In genomic region chr3:16064660-16065414, GRCh38 we compare ENCODE assay signal across 8 cellular contexts.
DNase-seq lines count a peak whose midpoint lies in the region; ATAC-seq and TF ChIP-seq lines count a peak whose summit lies in the region.
"Had no signal": no experiment of that assay in that cellular context is flagged by ENCODE, and none has a peak within 500 bp of the region (broad histone marks: within the 10 kb centered on the region; RNA-seq: fewer than 3 reads in every experiment).

No MANE protein-coding gene starts in this region.

- H3K4me3 Mint-ChIP-seq in CD8-positive, alpha-beta memory T cell, result no peak overlapping the region
- H3K4me3 Mint-ChIP-seq: dendritic cell treated with granulocyte-macrophage colony-stimulating factor and Interleukin-4, amounts not matched to agents 40 ng/mL and 50 ng/mL, for 4 days had no signal

- H3K27ac ChIP-seq in IMR-90 (ENCODE audit: insufficient read depth, low read length), result peak overlapping the region; percentile 91
- H3K27ac ChIP-seq in angular gyrus (ENCODE audit: low read depth, low read length), result peak overlapping the region; percentile 71
- H3K27ac ChIP-seq in hepatocyte, result peak overlapping the region; percentile 68
- H3K27ac ChIP-seq in stomach smooth muscle (ENCODE audit: low read length), result peak overlapping the region; percentile 53
- no peak overlapping the region for H3K27ac ChIP-seq in CD8-positive, alpha-beta memory T cell (ENCODE audit: low read depth, low read length)

- H3K4me2 ChIP-seq in IMR-90 (ENCODE audit: low read depth, low read length) (no peak overlapping the region; the same call in 1 of the 2 replicates), hepatocyte (no peak overlapping the region)

- H2AK5ac ChIP-seq in IMR-90 (ENCODE audit: low read depth, low read length), result peak overlapping the region; percentile 72

- 57% methylated on average over 2 of the region's 3 CpGs; no CpG with 5 or more reads in 1 of the 2 experiments for WGBS in IMR-90 (ENCODE audit: extremely low coverage in 2 of 2, insufficient read length in 1 of 2), 2 experiments
- WGBS in hepatocyte (ENCODE audit: low lambda C conversion rate, missing lambda C conversion rate), result 76% methylated on average over 3 of the region's 3 CpGs

- H2AFZ ChIP-seq in IMR-90 (replicated peaks; ENCODE audit: low read length, poor library complexity), result peak overlapping the region; percentile 36
- no peak overlapping the region for H2AFZ ChIP-seq in hepatocyte

- H4K20me1 ChIP-seq in IMR-90 (ENCODE audit: insufficient read depth, low read length), result no peaks in the 10 kb centered on the region
- H4K20me1 ChIP-seq in hepatocyte (ENCODE audit: insufficient read depth, poor library complexity, severe bottlenecking), result no peaks in the 10 kb centered on the region

- H4K8ac ChIP-seq in IMR-90 (ENCODE audit: low read depth in 2 of 2, low read length in 2 of 2), result peak overlapping the region; percentile 74 to 95

- DNase-seq in IMR-90 (peak; percentile 97), hepatocyte (ENCODE audit: low spot score) (peak; percentile 59), NCI-H146 treated with DMSO at 0.1 percent for 48 hours (lab: John Stamatoyannopoulos, UW; ENCODE audit: unreplicated experiment) (no peak), AML-193 (lab: John Stamatoyannopoulos, UW) (no peak)
- DNase-seq in CD8-positive, alpha-beta memory T cell, result no peak

- CTCF ChIA-PET in IMR-90 (lab: Yijun Ruan, JAX), result no interaction called here
- CTCF ChIA-PET in CD8-positive, alpha-beta memory T cell (lab: Charles Lee), result interaction anchor here (0.6 kb wide), 1 partner anchor 402 kb away, joined by 6 read pairs; no protein-coding TSS in a partner anchor

- peak overlapping the region; percentile 52 for H3K9ac ChIP-seq in IMR-90 (ENCODE audit: low read depth, low read length)
- no peak overlapping the region for H3K9ac ChIP-seq in stomach smooth muscle (ENCODE audit: low read length in 2 of 2)

- no peak overlapping the region for H3K4me3 ChIP-seq in IMR-90 (ENCODE audit: insufficient read depth, low read depth, low read length)
- no peak overlapping the region for H3K4me3 ChIP-seq in hepatocyte
- no peak overlapping the region for H3K4me3 ChIP-seq in stomach smooth muscle (ENCODE audit: low read length in 2 of 2)
- H3K4me3 ChIP-seq in CD8-positive, alpha-beta memory T cell (ENCODE audit: low read length), result no peak overlapping the region

- in situ Hi-C loops in IMR-90 (cut with MboI; ENCODE audit: low sequenced_read_pairs), result loop anchor here (5.0 to 25.0 kb wide), 2 partner anchors 107 to 428 kb away; partner anchors contain the start of gene GALNT15

- POLR2A ChIA-PET in IMR-90 (lab: Charles Lee; ENCODE audit: unreplicated experiment), result interaction anchor here (1.4 kb wide), 1 partner anchor 25 kb away, joined by 3 read pairs; no protein-coding TSS in a partner anchor
- POLR2A ChIA-PET in CD8-positive, alpha-beta memory T cell (lab: Charles Lee), result no interaction called here

- ATAC-seq in IMR-90 (ENCODE audit: low read depth), result no peak

- no peaks in the 10 kb centered on the region for H3K4me1 Mint-ChIP-seq in CD8-positive, alpha-beta memory T cell

- intact Hi-C loops in IMR-90 (cut with micrococcal nuclease), result no loop called here

- H3K27me3 ChIP-seq in IMR-90 (ENCODE audit: control insufficient read depth, insufficient read depth, low read length) (no peaks in the 10 kb centered on the region), hepatocyte (no peaks in the 10 kb centered on the region), stomach smooth muscle (ENCODE audit: control insufficient read depth in 1 of 2, insufficient read depth in 2 of 2, low read length in 2 of 2) (no peaks in the 10 kb centered on the region)
- no peaks in the 10 kb centered on the region for H3K27me3 ChIP-seq in CD8-positive, alpha-beta memory T cell (ENCODE audit: insufficient read depth, low read length, poor library complexity, severe bottlenecking)

- TF ChIP-seq CTCF in IMR-90 (conservative IDR thresholded peaks at IDR 0.05; ENCODE audit: low read depth, low read length) (no peak), hepatocyte (IDR thresholded peaks at IDR 0.05; ENCODE audit: poor library complexity) (no peak)

- peaks cover 0 to 27% of the 10 kb centered on the region in 2 experiments; a peak in 3 of 4 replicates for H3K79me1 ChIP-seq in IMR-90 (ENCODE audit: low read depth in 1 of 2, low read length in 2 of 2)

- H3K9me1 ChIP-seq in IMR-90 (ENCODE audit: insufficient read depth, low read length), result peaks cover 31% of the 10 kb centered on the region

- peak overlapping the region in 1 of 8 donors; percentile 16 for H3K27ac Mint-ChIP-seq in CD8-positive, alpha-beta memory T cell
- H3K27ac Mint-ChIP-seq: dendritic cell treated with granulocyte-macrophage colony-stimulating factor and Interleukin-4, amounts not matched to agents 40 ng/mL and 50 ng/mL, for 4 days had no signal

- BruUV-seq in IMR-90 (replicated peaks; lab: Mats Ljungman, UMichigan), result no TSS peak

- peak overlapping the region; percentile 98 for H2BK5ac ChIP-seq in IMR-90 (ENCODE audit: low read depth, low read length, poor library complexity, severe bottlenecking)

- H3K4ac ChIP-seq in IMR-90 (ENCODE audit: low read depth, low read length), result peak overlapping the region; percentile 98

- H3K56ac ChIP-seq in IMR-90 (ENCODE audit: extremely low read depth, insufficient read depth, low read length), result peak overlapping the region; percentile 85

- H3K4me1 ChIP-seq in IMR-90 (ENCODE audit: control insufficient read depth, insufficient read depth, low read length) (peaks cover 38% of the 10 kb centered on the region), hepatocyte (ENCODE audit: insufficient read depth) (peaks cover 14% of the 10 kb centered on the region), stomach smooth muscle (ENCODE audit: control insufficient read depth, insufficient read depth, low read length) (peaks cover 11% of the 10 kb centered on the region)
- H3K4me1 ChIP-seq in CD8-positive, alpha-beta memory T cell (ENCODE audit: insufficient read depth, low read length), result no peaks in the 10 kb centered on the region

- peak overlapping the region; percentile 98 for H3K18ac ChIP-seq in IMR-90 (ENCODE audit: low read depth, low read length)

- dilution Hi-C loops in IMR-90 (cut with HindIII; ENCODE audit: low sequenced_read_pairs, unreplicated experiment), result no loop called here

- H2BK120ac ChIP-seq in IMR-90 (ENCODE audit: low read depth, low read length), result peak overlapping the region; percentile 99

- peaks cover 0 to 5% (median 1%) of the 10 kb centered on the region in 3 donors for H3K36me3 Mint-ChIP-seq in CD8-positive, alpha-beta memory T cell

- no peaks in the 10 kb centered on the region for H3K9me2 ChIP-seq in hepatocyte (replicated peaks; ENCODE audit: insufficient read depth)

- H2AK9ac ChIP-seq in IMR-90 (replicated peaks; ENCODE audit: low read depth, low read length, poor library complexity), result peak overlapping the region; percentile 56

- H3K14ac ChIP-seq in IMR-90 (replicated peaks; ENCODE audit: low read depth, low read length), result peak overlapping the region; percentile 94

- TF ChIP-seq POLR2A in IMR-90 (IDR thresholded peaks at IDR 0.05; ENCODE audit: low read depth, low read length), result no peak

- peak overlapping the region; percentile 98 for H3K23ac ChIP-seq in IMR-90 (ENCODE audit: low read depth, low read length)

- H3K9me3 Mint-ChIP-seq in CD8-positive, alpha-beta memory T cell, result peaks cover 0 to 4% (median 0%) of the 10 kb centered on the region in 5 donors
- H3K9me3 Mint-ChIP-seq: dendritic cell treated with granulocyte-macrophage colony-stimulating factor and Interleukin-4, amounts not matched to agents 40 ng/mL and 50 ng/mL, for 4 days had no signal

- peak overlapping the region; percentile 98 for H4K91ac ChIP-seq in IMR-90 (ENCODE audit: insufficient read depth, low read depth, low read length)

- no peak for TF ChIP-seq RAD21 in IMR-90 (IDR thresholded peaks at IDR 0.05; ENCODE audit: low read length)

- peak overlapping the region; percentile 99 for H2BK20ac ChIP-seq in IMR-90 (ENCODE audit: low read depth, low read length)

- H3K79me2 ChIP-seq in hepatocyte, result no peaks in the 10 kb centered on the region

- no peaks in the 10 kb centered on the region for H3K36me3 ChIP-seq in IMR-90 (ENCODE audit: control insufficient read depth, insufficient read depth, low read length)
- H3K36me3 ChIP-seq in hepatocyte (replicated peaks; ENCODE audit: insufficient read depth, low read depth), result no peaks in the 10 kb centered on the region
- no peaks in the 10 kb centered on the region for H3K36me3 ChIP-seq in stomach smooth muscle (ENCODE audit: control insufficient read depth in 2 of 2, insufficient read depth in 2 of 2, low read length in 2 of 2)
- H3K36me3 ChIP-seq in CD8-positive, alpha-beta memory T cell (ENCODE audit: insufficient read depth, low read length), result no peaks in the 10 kb centered on the region

- H2BK15ac ChIP-seq in IMR-90 (ENCODE audit: low read depth, low read length), result peak overlapping the region; percentile 96

- H4K5ac ChIP-seq in IMR-90 (ENCODE audit: low read depth, low read length), result peak overlapping the region; percentile 98

- peaks cover 1 to 37% of the 10 kb centered on the region in 2 donors for H3K27me3 Mint-ChIP-seq in CD8-positive, alpha-beta memory T cell
- H3K27me3 Mint-ChIP-seq: dendritic cell treated with granulocyte-macrophage colony-stimulating factor and Interleukin-4, amounts not matched to agents 40 ng/mL and 50 ng/mL, for 4 days had no signal

- H3K9me3 ChIP-seq in IMR-90 (ENCODE audit: control insufficient read depth, insufficient read depth, low read length) (no peaks in the 10 kb centered on the region), hepatocyte (ENCODE audit: low read depth) (no peaks in the 10 kb centered on the region), stomach smooth muscle (ENCODE audit: control insufficient read depth in 2 of 2, low read length in 2 of 2) (no peaks in the 10 kb centered on the region)
- H3K9me3 ChIP-seq in CD8-positive, alpha-beta memory T cell (ENCODE audit: low read length), result no peaks in the 10 kb centered on the region

TF ChIP-seq in IMR-90, 13 proteins besides CTCF, POLR2A, EP300 and RAD21:
- TF ChIP-seq MXI1 (IDR thresholded peaks at IDR 0.05; ENCODE audit: borderline replicate concordance, low read depth, low read length) (peak; percentile 48; the same call in 1 of the 2 replicates), MAZ (IDR thresholded peaks at IDR 0.05; ENCODE audit: borderline replicate concordance, low read depth, low read length) (no peak), BHLHE40 (IDR thresholded peaks at IDR 0.05; ENCODE audit: low read depth, low read length) (peak; percentile 56; the same call in 1 of the 2 replicates), USF2 (IDR thresholded peaks at IDR 0.05; ENCODE audit: low read depth, low read length) (no peak)

Comparison
In these comparisons a context has a peak if more than half of its experiments do, and no peak if none do; other contexts are left out.
1. DNase-seq: peak in IMR-90 (single experiment) and hepatocyte (single experiment); none in NCI-H146 treated with DMSO at 0.1 percent for 48 hours (single experiment), CD8-positive, alpha-beta memory T cell (0 of 5) and AML-193 (0 of 2).